In genomic region chr6:13586936-13587542, GRCh38 we compare ENCODE assay signal across 16 cellular contexts. TPM values are rescaled to one million over a fixed set of nuclear protein-coding genes. Genes with fewer than 3 reads are reported as not detected.
DNase-seq lines count a peak whose midpoint lies in the region; ATAC-seq and TF ChIP-seq lines count a peak whose summit lies in the region.
"Had no signal": no experiment of that assay in that cellular context is flagged by ENCODE, and none has a peak within 500 bp of the region (broad histone marks: within the 10 kb centered on the region; RNA-seq: fewer than 3 reads in every experiment).

No MANE protein-coding gene starts in this region.

- peaks cover 0 to 5% (median 0%) of the 10 kb centered on the region in 4 donors for H3K4me1 ChIP-seq in esophagus muscularis mucosa
- H3K4me1 ChIP-seq: BLaER1 had no signal

- WGBS in esophagus muscularis mucosa: 90% methylated on average over 6 of the region's 6 CpGs

- ATAC-seq in HG03108 (IDR thresholded peaks at IDR 0.05; ENCODE audit: unreplicated experiment): no peak
- ATAC-seq: CD8-positive, alpha-beta T cell had no signal

- peaks cover 15 to 63% (median 51%) of the 10 kb centered on the region in 4 donors for H3K36me3 ChIP-seq in esophagus muscularis mucosa

- peak; percentile 65 for DNase-seq in AG20443 (ENCODE audit: low spot score)
- DNase-seq in GM04504 (ENCODE audit: low read depth): peak; percentile 4
- DNase-seq in esophagus muscularis mucosa (ENCODE audit: extremely low spot score): peak; percentile 74
- peak; percentile 3 for DNase-seq in myocyte (ENCODE audit: low read depth)
- DNase-seq in NCI-H345 treated with DMSO at 0.1 percent for 48 hours (lab: John Stamatoyannopoulos, UW; ENCODE audit: unreplicated experiment): no peak
- DNase-seq in activated gamma-delta T cell treated with Interleukin-2 at 50 U/mL for 16 hours: no peak
- DNase-seq: CD8-positive, alpha-beta T cell; Kasumi-1; MM.1S; NCI-H1105 treated with DMSO at 0.1 percent for 48 hours; NCI-H1694 treated with DMSO at 0.1 percent for 48 hours; NCI-H446 treated with DMSO at 0.1 percent for 48 hours; NK-92 treated with Interleukin-12 subunit alpha and Interleukin-12 subunit beta, amount 100 ng/mL, for 24 hours; SIG-M5 had no signal

- H3K4me3 ChIP-seq in esophagus muscularis mucosa: no peak overlapping the region
- H3K4me3 ChIP-seq: BLaER1 had no signal

- TF ChIP-seq EP300 in esophagus muscularis mucosa (IDR thresholded peaks at IDR 0.05): no peak

- intact Hi-C loops in esophagus muscularis mucosa (cut with DNase I): no loop called here

- no peak for TF ChIP-seq POLR2A in esophagus muscularis mucosa (IDR thresholded peaks at IDR 0.05; ENCODE audit: low read depth)

- H3K9me3 ChIP-seq in esophagus muscularis mucosa: no peaks in the 10 kb centered on the region
- H3K9me3 ChIP-seq: BLaER1 had no signal

- H3K27ac ChIP-seq in esophagus muscularis mucosa (replicated peaks in 1 of 4): no peak overlapping the region
- H3K27ac ChIP-seq: BLaER1 had no signal

- TF ChIP-seq CTCF in esophagus muscularis mucosa (IDR thresholded peaks at IDR 0.05): no peak

- no peaks in the 10 kb centered on the region for H3K27me3 ChIP-seq in esophagus muscularis mucosa
- H3K27me3 ChIP-seq: BLaER1 had no signal

RNA-seq across cellular contexts. Expression of gene SIRT5, which starts 12.6 kb away (rescaled TPM):
- total RNA-seq in esophagus muscularis mucosa (10 to 100 TPM in 3 of 4 donors, 1 to 10 TPM in 1; 7.8 to 14.5 (median 12.6) TPM), myocyte (5.7 and 6.9 TPM in 2 replicates)
- 6.1 TPM for polyA plus RNA-seq in myocyte (2012)

RNA-seq across cellular contexts. Expression of gene NOL7, which starts 28.1 kb away (rescaled TPM):
- total RNA-seq in esophagus muscularis mucosa: 10 to 100 TPM; 67.3 to 97.2 (median 74.8) TPM
- 59.9 and 75.7 TPM in 2 replicates for total RNA-seq in myocyte
- 47.4 TPM for polyA plus RNA-seq in myocyte (2012)

Comparison
In these comparisons a context has a peak if more than half of its experiments do, and no peak if none do; other contexts are left out.
1. DNase-seq: peak in AG20443 (single experiment), GM04504 (single experiment), esophagus muscularis mucosa (single experiment) and myocyte (single experiment); none in NCI-H345 treated with DMSO at 0.1 percent for 48 hours (single experiment) and activated gamma-delta T cell treated with Interleukin-2 at 50 U/mL for 16 hours (single experiment).